ENCODE assay signal across 11 cellular contexts in genomic region chr2:196376984-196377877, GRCh38.
DNase-seq lines count a peak whose midpoint lies in the region; ATAC-seq and TF ChIP-seq lines count a peak whose summit lies in the region.
"Had no signal": no experiment of that assay in that cellular context is flagged by ENCODE, and none has a peak within 500 bp of the region (broad histone marks: within the 10 kb centered on the region; RNA-seq: fewer than 3 reads in every experiment).

No MANE protein-coding gene starts in this region.

- TF ChIP-seq EP300 in tibial nerve (IDR thresholded peaks at IDR 0.05): no peak

- no peak overlapping the region for H3K4me3 ChIP-seq in tibial nerve
- H3K4me3 ChIP-seq in uterus: no peak overlapping the region

- 73 to 75% methylated on average over 8 of the region's 8 CpGs for WGBS in tibial nerve, 2 donors

- H3K36me3 Mint-ChIP-seq in chondrocyte (ENCODE audit: low read depth): no peaks in the 10 kb centered on the region

- TF ChIP-seq POLR2A in tibial nerve (IDR thresholded peaks at IDR 0.05): no peak
- TF ChIP-seq POLR2A in uterus (IDR thresholded peaks at IDR 0.05): no peak

- peak; percentile 68 for ATAC-seq in GM18909 (IDR thresholded peaks at IDR 0.05; ENCODE audit: poor library complexity, unreplicated experiment)
- peak; percentile 57 for ATAC-seq in HG03095 (IDR thresholded peaks at IDR 0.05; ENCODE audit: unreplicated experiment)

- TF ChIP-seq CTCF in AG09319 (IDR thresholded peaks at IDR 0.05; ENCODE audit: low read depth, low read length) (no peak), chondrocyte (IDR thresholded peaks at IDR 0.05) (no peak), tibial nerve (IDR thresholded peaks at IDR 0.05) (no peak), uterus (IDR thresholded peaks at IDR 0.05) (no peak)

- H3K4me1 Mint-ChIP-seq in chondrocyte (ENCODE audit: low read depth): peaks cover 76% of the 10 kb centered on the region

- H3K27ac Mint-ChIP-seq in chondrocyte (ENCODE audit: unreplicated experiment): peak overlapping the region; percentile 94
- H3K27ac Mint-ChIP-seq: CD4-positive, alpha-beta T cell had no signal

- no peaks in the 10 kb centered on the region for H3K9me3 ChIP-seq in tibial nerve
- H3K9me3 ChIP-seq in uterus: no peaks in the 10 kb centered on the region

- intact Hi-C loops in posterior vena cava (cut with DNase I): no loop called here
- intact Hi-C loops in uterus (cut with DNase I; ENCODE audit: low total_unique reads): no loop called here

- no peaks in the 10 kb centered on the region for H3K27me3 Mint-ChIP-seq in chondrocyte (ENCODE audit: low read depth)

- DNase-seq in AG09319 (ENCODE audit: extremely low read depth, low read depth) (peak; percentile 45), chondrocyte (ENCODE audit: low spot score) (no peak), tibial nerve (ENCODE audit: low spot score in 2 of 2) (no peak), posterior vena cava (ENCODE audit: low spot score) (no peak), uterus (no peak), MV-4-11 (lab: John Stamatoyannopoulos, UW) (no peak)
- DNase-seq: CD4-positive, alpha-beta T cell; HCEC 1CT; NCI-H1694 had no signal

- H3K9me3 Mint-ChIP-seq in chondrocyte (ENCODE audit: low read depth): peaks cover 3% of the 10 kb centered on the region
- H3K9me3 Mint-ChIP-seq: CD4-positive, alpha-beta T cell had no signal

- H3K27ac ChIP-seq in tibial nerve (no peak overlapping the region), uterus (no peak overlapping the region)

- H3K4me3 Mint-ChIP-seq in chondrocyte (ENCODE audit: unreplicated experiment): no peak overlapping the region
- H3K4me3 Mint-ChIP-seq: CD4-positive, alpha-beta T cell had no signal

- H3K4me1 ChIP-seq in tibial nerve (peaks cover 0 to 15% (median 0%) of the 10 kb centered on the region in 4 donors), uterus (no peaks in the 10 kb centered on the region)

- H3K27me3 ChIP-seq in tibial nerve (no peaks in the 10 kb centered on the region), uterus (no peaks in the 10 kb centered on the region)

- H3K36me3 ChIP-seq in tibial nerve (no peaks in the 10 kb centered on the region), uterus (no peaks in the 10 kb centered on the region)
